In genomic region chr10:85008493-85009181, GRCh38 we compare ENCODE assay signal across 24 cellular contexts.
DNase-seq lines count a peak whose midpoint lies in the region; ATAC-seq, FAIRE-seq and TF ChIP-seq lines count a peak whose summit lies in the region.
"Had no signal": no experiment of that assay in that cellular context is flagged by ENCODE, and none has a peak within 500 bp of the region (broad histone marks: within the 10 kb centered on the region; RNA-seq: fewer than 3 reads in every experiment).

No MANE protein-coding gene starts in this region.

- H3K4me3 ChIP-seq in body of pancreas (no peak overlapping the region), pancreas (no peak overlapping the region)
- H3K4me3 ChIP-seq: cardiac muscle cell, gastroesophageal sphincter, PC-9, skin epidermis had no signal

- ATAC-seq in body of pancreas (peak; percentile 97), pancreas (peak; percentile 90 to 96 (median 93)), HG03139 (IDR thresholded peaks at IDR 0.05; ENCODE audit: unreplicated experiment) (no peak)
- ATAC-seq: gastroesophageal sphincter, WTC11 had no signal

- intact Hi-C loops in body of pancreas (cut with DNase I), result no loop called here
- intact Hi-C loops in pancreas (cut with DNase I), result no loop called here

- H3K36me3 ChIP-seq in body of pancreas (replicated peaks in 1 of 2; ENCODE audit: insufficient read depth in 1 of 2, low read depth in 2 of 2) (no peaks in the 10 kb centered on the region), pancreas (no peaks in the 10 kb centered on the region)
- H3K36me3 ChIP-seq: cardiac muscle cell, gastroesophageal sphincter had no signal

- peaks cover 31% of the 10 kb centered on the region for H3K4me1 ChIP-seq in body of pancreas
- H3K4me1 ChIP-seq in pancreas, result peaks cover 0 to 21% (median 20%) of the 10 kb centered on the region in 3 donors
- H3K4me1 ChIP-seq: gastroesophageal sphincter had no signal

- no peak for TF ChIP-seq CTCF in body of pancreas (IDR thresholded peaks at IDR 0.05)
- no peak for TF ChIP-seq CTCF in pancreas (IDR thresholded peaks at IDR 0.05)

- H3K27ac ChIP-seq in body of pancreas (peak overlapping the region; percentile 17 to 73 (median 62)), pancreas (peak overlapping the region; percentile 11 to 57 (median 36))
- H3K27ac ChIP-seq: 22Rv1, cardiac muscle cell, gastroesophageal sphincter, PC-9, skin epidermis had no signal

- peak; percentile 17 for DNase-seq in NCI-H1092 treated with DMSO at 0.1 percent for 48 hours (lab: John Stamatoyannopoulos, UW)
- DNase-seq in NCI-H1092 (lab: John Stamatoyannopoulos, UW), result no peak
- peak; percentile 85 for DNase-seq in NCI-H146 (lab: John Stamatoyannopoulos, UW)
- peak; percentile 48 to 83 (median 63) for DNase-seq in body of pancreas
- DNase-seq in pancreas, result peak in 3 of 6 donors; percentile 44 to 65 (median 59)
- DNase-seq in amniotic stem cell (lab: John Stamatoyannopoulos, UW), result no peak
- DNase-seq in LoVo (ENCODE audit: low spot score), result no peak
- DNase-seq: activated naive CD4-positive, alpha-beta T cell treated with anti-CD3 and anti-CD28 coated beads, Interleukin-2, amount 10 ng/mL, durations not matched to agents 7 days and 5 days; CD4-positive, alpha-beta T cell; cortex of kidney; DMS 273 treated with DMSO at 0.1 percent for 48 hours; hypothalamus; KBM-7; NCI-H526; PC-9; Right ventricle myocardium superior; T-helper 9 cell had no signal

- H3K9me3 ChIP-seq in body of pancreas, result no peaks in the 10 kb centered on the region
- H3K9me3 ChIP-seq in pancreas, result no peaks in the 10 kb centered on the region
- H3K9me3 ChIP-seq: gastroesophageal sphincter had no signal

- no peaks in the 10 kb centered on the region for H3K27me3 ChIP-seq in body of pancreas
- H3K27me3 ChIP-seq in pancreas, result no peaks in the 10 kb centered on the region
- H3K27me3 ChIP-seq: cardiac muscle cell, gastroesophageal sphincter had no signal

- TF ChIP-seq POLR2A in body of pancreas (IDR thresholded peaks at IDR 0.05), result no peak

- no peak for FAIRE-seq in pancreas (lab: Jason Lieb, UNC)
- FAIRE-seq: G401.6 had no signal

- WGBS in body of pancreas, 2 donors, result 40 to 50% methylated on average over 6 of the region's 6 CpGs
- 41 to 43% methylated on average over 6 of the region's 6 CpGs for WGBS in pancreas, 2 donors

Comparison
In these comparisons a context has a peak if more than half of its experiments do, and no peak if none do; other contexts are left out.
1. DNase-seq: peak in NCI-H1092 treated with DMSO at 0.1 percent for 48 hours (single experiment), NCI-H146 (single experiment) and body of pancreas (4 of 4); none in NCI-H1092 (single experiment), amniotic stem cell (single experiment) and LoVo (single experiment).